Comparison of ENCODE assay signal across 1 cellular context in the genomic region with DNA sequence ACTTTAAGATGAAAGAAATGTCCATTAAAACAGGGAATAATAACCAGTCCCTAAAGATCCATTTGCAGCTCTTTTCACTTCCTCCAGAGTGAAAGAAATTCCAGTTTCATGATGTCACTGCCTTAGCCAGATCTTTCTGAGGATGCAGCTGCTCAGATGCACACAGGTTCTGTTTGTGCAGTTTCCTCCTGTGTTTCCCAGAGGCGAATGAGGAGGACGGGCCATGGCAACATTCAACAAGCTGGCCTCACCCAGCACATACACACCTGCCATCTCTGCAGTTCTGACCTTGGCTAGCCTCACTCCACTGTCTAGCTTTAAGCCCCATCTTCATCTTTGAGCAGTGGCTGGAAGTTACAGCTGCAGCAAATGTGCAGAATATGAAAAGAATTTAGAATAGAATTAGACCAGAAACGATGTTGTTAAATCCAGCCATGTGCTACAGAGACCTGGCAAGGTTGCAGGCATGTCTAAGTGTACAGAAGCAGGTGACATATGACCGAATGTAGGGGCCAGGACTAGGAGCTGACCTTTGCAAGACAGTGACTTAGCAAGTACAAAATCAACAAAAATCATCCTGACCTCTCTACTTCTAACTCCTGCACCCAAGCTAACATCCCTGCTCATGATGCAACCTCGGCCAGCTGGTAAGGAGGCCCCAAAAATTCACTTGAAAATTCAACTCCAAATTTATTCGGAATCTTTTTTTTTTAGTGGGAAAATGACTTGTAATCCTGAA.
TF ChIP-seq lines count a peak whose summit lies in the region.

No MANE protein-coding gene starts in this region.

TF ChIP-seq in IMR-90, 13 proteins besides CTCF, POLR2A, EP300 and RAD21:
- TF ChIP-seq BHLHE40 (IDR thresholded peaks at IDR 0.05; ENCODE audit: low read depth, low read length) (no peak), CHD1 (IDR thresholded peaks at IDR 0.05; ENCODE audit: low read depth, low read length) (no peak), SMC3 (IDR thresholded peaks at IDR 0.05; ENCODE audit: low read depth, low read length) (no peak), FOS (IDR thresholded peaks at IDR 0.05; ENCODE audit: low read depth, low read length) (no peak), MAZ (IDR thresholded peaks at IDR 0.05; ENCODE audit: borderline replicate concordance, low read depth, low read length) (no peak), MXI1 (IDR thresholded peaks at IDR 0.05; ENCODE audit: borderline replicate concordance, low read depth, low read length) (no peak), CEBPB (IDR thresholded peaks at IDR 0.05; ENCODE audit: low read depth, low read length) (no peak), RCOR1 (IDR thresholded peaks at IDR 0.05; ENCODE audit: insufficient replicate concordance, low read length) (no peak), MAFK (IDR thresholded peaks at IDR 0.05; ENCODE audit: low read depth, low read length) (no peak), RFX5 (IDR thresholded peaks at IDR 0.05; ENCODE audit: low read depth, low read length) (no peak), NFE2L2 (IDR thresholded peaks at IDR 0.05; ENCODE audit: low read depth, low read length) (no peak)
- TF ChIP-seq, protein P1, sequence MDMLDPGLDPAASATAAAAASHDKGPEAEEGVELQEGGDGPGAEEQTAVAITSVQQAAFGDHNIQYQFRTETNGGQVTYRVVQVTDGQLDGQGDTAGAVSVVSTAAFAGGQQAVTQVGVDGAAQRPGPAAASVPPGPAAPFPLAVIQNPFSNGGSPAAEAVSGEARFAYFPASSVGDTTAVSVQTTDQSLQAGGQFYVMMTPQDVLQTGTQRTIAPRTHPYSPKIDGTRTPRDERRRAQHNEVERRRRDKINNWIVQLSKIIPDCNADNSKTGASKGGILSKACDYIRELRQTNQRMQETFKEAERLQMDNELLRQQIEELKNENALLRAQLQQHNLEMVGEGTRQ (IDR thresholded peaks at IDR 0.05; ENCODE audit: low read depth, low read length) = no peak
- TF ChIP-seq, protein P2, sequence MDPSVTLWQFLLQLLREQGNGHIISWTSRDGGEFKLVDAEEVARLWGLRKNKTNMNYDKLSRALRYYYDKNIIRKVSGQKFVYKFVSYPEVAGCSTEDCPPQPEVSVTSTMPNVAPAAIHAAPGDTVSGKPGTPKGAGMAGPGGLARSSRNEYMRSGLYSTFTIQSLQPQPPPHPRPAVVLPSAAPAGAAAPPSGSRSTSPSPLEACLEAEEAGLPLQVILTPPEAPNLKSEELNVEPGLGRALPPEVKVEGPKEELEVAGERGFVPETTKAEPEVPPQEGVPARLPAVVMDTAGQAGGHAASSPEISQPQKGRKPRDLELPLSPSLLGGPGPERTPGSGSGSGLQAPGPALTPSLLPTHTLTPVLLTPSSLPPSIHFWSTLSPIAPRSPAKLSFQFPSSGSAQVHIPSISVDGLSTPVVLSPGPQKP (IDR thresholded peaks at IDR 0.05; ENCODE audit: borderline replicate concordance, low read depth, low read length) = no peak
